ENCODE assay signal across 18 cellular contexts in the genomic region with DNA sequence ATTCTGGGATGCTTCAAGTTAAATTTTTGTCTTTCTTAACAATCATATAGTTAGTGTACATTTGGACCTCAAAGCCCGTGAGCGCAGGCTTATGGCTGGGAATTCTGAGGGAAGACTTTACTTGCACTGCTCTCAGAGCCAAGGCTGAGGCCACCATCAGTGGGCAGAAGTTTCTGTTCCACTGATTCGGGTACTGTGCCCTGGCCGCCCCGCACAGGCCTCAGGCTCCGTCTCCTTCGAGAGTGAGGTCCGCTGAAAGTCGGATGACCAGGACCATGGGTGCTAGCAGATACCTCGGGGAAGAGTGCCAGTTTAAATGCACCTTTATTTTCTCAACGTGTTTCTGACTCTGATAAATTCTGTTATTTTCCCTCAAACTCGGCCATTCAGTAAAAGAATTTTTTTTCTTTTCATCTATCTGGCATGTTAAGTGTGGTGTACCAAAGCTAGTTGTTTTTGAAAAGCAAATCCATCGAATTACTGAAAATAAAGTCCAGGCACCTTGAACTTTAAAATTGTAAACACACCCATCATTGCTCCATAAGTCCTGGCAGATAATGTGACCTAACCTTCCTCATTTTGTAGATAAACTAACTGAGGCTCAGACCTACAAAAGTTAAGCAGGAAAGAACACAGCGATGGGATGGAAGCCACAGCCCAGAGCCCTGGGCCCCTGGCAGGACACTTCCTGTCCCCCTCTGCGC.
DNase-seq lines count a peak whose midpoint lies in the region; ATAC-seq and TF ChIP-seq lines count a peak whose summit lies in the region.
"Had no signal": no experiment of that assay in that cellular context is flagged by ENCODE, and none has a peak within 500 bp of the region (broad histone marks: within the 10 kb centered on the region; RNA-seq: fewer than 3 reads in every experiment).

No MANE protein-coding gene starts in this region.

- H3K9me3 ChIP-seq in neuronal stem cell (replicated peaks in 1 of 2; ENCODE audit: control insufficient read depth in 2 of 2, insufficient read depth in 1 of 2, low read depth in 1 of 2, low read length in 2 of 2) (peaks cover 6 to 35% of the 10 kb centered on the region in 2 donors), upper lobe of left lung (no peaks in the 10 kb centered on the region)
- H3K9me3 ChIP-seq: Caco-2, HAP-1 had no signal

- peak overlapping the region; percentile 49 for H2BK5ac ChIP-seq in neuronal stem cell (ENCODE audit: low read length)

- WGBS in neuronal stem cell (ENCODE audit: extremely low coverage in 2 of 2, insufficient read length in 2 of 2, insufficient replicate concordance in 1 of 2), 2 donors: no CpG with 5 or more reads among the region's 15 CpGs
- WGBS in upper lobe of left lung, 2 donors: 82 to 89% methylated on average over 15 of the region's 15 CpGs

- peak overlapping the region; percentile 17 for H3K4ac ChIP-seq in neuronal stem cell (ENCODE audit: low read length)

- H3K27ac ChIP-seq in neuronal stem cell (replicated peaks; ENCODE audit: low read length) (no peak overlapping the region), upper lobe of left lung (no peak overlapping the region)
- H3K27ac ChIP-seq: 22Rv1, BLaER1, C4-2B had no signal

- H3K23ac ChIP-seq in neuronal stem cell (ENCODE audit: low read depth, low read length, poor library complexity): no peak overlapping the region

- H3K27me3 ChIP-seq in neuronal stem cell (ENCODE audit: control insufficient read depth in 3 of 3, insufficient read depth in 3 of 3, low read depth in 1 of 3, low read length in 3 of 3) (no peaks in the 10 kb centered on the region), upper lobe of left lung (no peaks in the 10 kb centered on the region)
- H3K27me3 ChIP-seq: BLaER1 had no signal

- H3K9ac ChIP-seq in neuronal stem cell (ENCODE audit: low read depth, low read length, poor library complexity): no peak overlapping the region
- H3K9ac ChIP-seq: BLaER1 had no signal

- no peak for ATAC-seq in left cardiac atrium
- peak; percentile 91 for ATAC-seq in left lobe of liver
- ATAC-seq in upper lobe of left lung (ENCODE audit: low FRiP score in 2 of 2): no peak
- ATAC-seq in GM21515 (IDR thresholded peaks at IDR 0.05; ENCODE audit: unreplicated experiment): no peak
- ATAC-seq: CD8-positive, alpha-beta T cell had no signal

- H3K18ac ChIP-seq in neuronal stem cell (ENCODE audit: low read length): peak overlapping the region; percentile 84

- H2BK120ac ChIP-seq in neuronal stem cell (ENCODE audit: low read depth, low read length): no peak overlapping the region

- H3K4me3 ChIP-seq in neuronal stem cell (ENCODE audit: low read length in 2 of 2) (no peak overlapping the region), upper lobe of left lung (no peak overlapping the region)
- H3K4me3 ChIP-seq: BLaER1, HAP-1 had no signal

- H2AK5ac ChIP-seq in neuronal stem cell (ENCODE audit: low read depth, low read length): peak overlapping the region; percentile 95

- H3K4me2 ChIP-seq in neuronal stem cell (ENCODE audit: insufficient read depth, low read length, poor library complexity, severe bottlenecking): no peak overlapping the region
- H3K4me2 ChIP-seq: BLaER1 had no signal

- no peaks in the 10 kb centered on the region for H3K79me1 ChIP-seq in neuronal stem cell (ENCODE audit: low read depth, low read length)

- TF ChIP-seq CTCF in upper lobe of left lung (IDR thresholded peaks at IDR 0.05): no peak

- H4K8ac ChIP-seq in neuronal stem cell (ENCODE audit: low read depth, low read length): no peak overlapping the region

- TF ChIP-seq EP300 in upper lobe of left lung (IDR thresholded peaks at IDR 0.05): no peak

- peak overlapping the region; percentile 98 for H2BK15ac ChIP-seq in neuronal stem cell (ENCODE audit: low read length)

- H4K91ac ChIP-seq in neuronal stem cell (ENCODE audit: low read depth, low read length, poor library complexity): no peak overlapping the region

- H3K4me1 ChIP-seq in neuronal stem cell (ENCODE audit: control insufficient read depth in 2 of 2, insufficient read depth in 1 of 2, low read depth in 1 of 2, low read length in 2 of 2): no peaks in the 10 kb centered on the region
- H3K4me1 ChIP-seq in upper lobe of left lung: no peaks in the 10 kb centered on the region
- H3K4me1 ChIP-seq: Caco-2, HAP-1 had no signal

- intact Hi-C loops in cardiac septum (cut with DNase I) (no loop called here), left cardiac atrium (cut with DNase I) (no loop called here)

- DNase-seq in cardiac septum (ENCODE audit: low spot score) (peak; percentile 57), left cardiac atrium (no peak), left lobe of liver (ENCODE audit: low spot score) (no peak), neuronal stem cell (ENCODE audit: low spot score) (no peak), mucosa of gallbladder (ENCODE audit: low spot score) (no peak), upper lobe of left lung (no peak)
- DNase-seq: CD4-positive, CD25-positive, alpha-beta regulatory T cell; CD8-positive, alpha-beta T cell; DMS153; DND-41; GOT3; HFFc6 had no signal

- peak overlapping the region; percentile 75 for H3K14ac ChIP-seq in neuronal stem cell (ENCODE audit: low read length)

- H2AFZ ChIP-seq in neuronal stem cell (ENCODE audit: low read length): no peak overlapping the region

- no peak for TF ChIP-seq POLR2A in upper lobe of left lung (IDR thresholded peaks at IDR 0.05)

- H3K36me3 ChIP-seq in neuronal stem cell (replicated peaks in 1 of 2; ENCODE audit: control insufficient read depth in 2 of 2, insufficient read depth in 2 of 2, low read length in 2 of 2) (no peaks in the 10 kb centered on the region), upper lobe of left lung (no peaks in the 10 kb centered on the region)
- H3K36me3 ChIP-seq: BLaER1, HAP-1 had no signal

- H2BK12ac ChIP-seq in neuronal stem cell (ENCODE audit: low read length): no peak overlapping the region
